Comparison of ENCODE assay signal across 1 cellular context in genomic region chr7:1223196-1224092, GRCh38.
A peak's percentile ranks its signal among the peaks of the same experiment; 100 is the strongest.
TF ChIP-seq lines count a peak whose summit lies in the region.

No MANE protein-coding gene starts in this region.

TF ChIP-seq in K562, 482 proteins besides CTCF, POLR2A, EP300 and RAD21 (continued from another document):
- no peak for TF ChIP-seq ZNF609 (CRISPR knock-in tag; IDR thresholded peaks at IDR 0.05; ENCODE audit: borderline replicate concordance)
- 0 out of 2 replicates have a peak, but pooled peaks have one; percentile 19 for TF ChIP-seq DEAF1 (CRISPR knock-in tag; IDR thresholded peaks at IDR 0.05)
- TF ChIP-seq HSF4 (CRISPR knock-in tag; IDR thresholded peaks at IDR 0.05; ENCODE audit: borderline replicate concordance) = no peak
- no peak for TF ChIP-seq TARDBP (IDR thresholded peaks at IDR 0.05)
- no peak for TF ChIP-seq BRF1 (IDR thresholded peaks at IDR 0.05; ENCODE audit: borderline replicate concordance, extremely low read depth, insufficient read length)
- TF ChIP-seq E2F8 (IDR thresholded peaks at IDR 0.05; ENCODE audit: low read depth, partially characterized antibody) = no peak
- TF ChIP-seq ESRRA (IDR thresholded peaks at IDR 0.05; ENCODE audit: borderline replicate concordance, low read depth) = 0 out of 2 replicates have a peak, but pooled peaks have one; percentile 29
- TF ChIP-seq CHD7 (IDR thresholded peaks at IDR 0.05; ENCODE audit: low read depth, low read length) = no peak
- TF ChIP-seq ZBTB8A (IDR thresholded peaks at IDR 0.05; ENCODE audit: partially characterized antibody) = no peak
- 0 out of 2 replicates have a peak, but pooled peaks have one; percentile 38 for TF ChIP-seq SMC3 (conservative IDR thresholded peaks at IDR 0.05; ENCODE audit: insufficient read depth, low read depth, low read length)
- TF ChIP-seq ETS2 (tag; IDR thresholded peaks at IDR 0.05; ENCODE audit: borderline replicate concordance, poor library complexity, severe bottlenecking) = no peak
- no peak for TF ChIP-seq E2F1 (CRISPR knock-in tag; IDR thresholded peaks at IDR 0.05)
